ENCODE assay signal across 25 cellular contexts in genomic region chr10:70634011-70634410, GRCh38. TPM values are rescaled to one million over a fixed set of nuclear protein-coding genes. Genes with fewer than 3 reads are reported as not detected.
DNase-seq lines count a peak whose midpoint lies in the region; ATAC-seq and TF ChIP-seq lines count a peak whose summit lies in the region.
"Had no signal": no experiment of that assay in that cellular context is flagged by ENCODE, and none has a peak within 500 bp of the region (broad histone marks: within the 10 kb centered on the region; RNA-seq: fewer than 3 reads in every experiment).

No MANE protein-coding gene starts in this region.

- H3K4me1 ChIP-seq in breast epithelium, result no peaks in the 10 kb centered on the region
- H3K4me1 ChIP-seq in HAP-1, result no peaks in the 10 kb centered on the region
- H3K4me1 ChIP-seq: body of pancreas, uterus had no signal

- no peak overlapping the region for H3K4me3 ChIP-seq in breast epithelium
- no peak overlapping the region for H3K4me3 ChIP-seq in fibroblast of mammary gland (ENCODE audit: control insufficient read depth, low read depth, low read length)
- no peak overlapping the region for H3K4me3 ChIP-seq in HAP-1
- H3K4me3 ChIP-seq: body of pancreas, coronary artery, uterus had no signal

- no peaks in the 10 kb centered on the region for H3K27me3 ChIP-seq in breast epithelium
- H3K27me3 ChIP-seq in HAP-1 (ENCODE audit: low read depth), result peaks cover 5% of the 10 kb centered on the region; the same call in 1 of the 2 replicates
- H3K27me3 ChIP-seq: body of pancreas, uterus had no signal

- no TSS peak for BruUV-seq in MCF 10A (replicated peaks; lab: Mats Ljungman, UMichigan)

- H3K27ac Mint-ChIP-seq in MCF 10A (ENCODE audit: low read depth, unreplicated experiment), result no peak overlapping the region
- H3K27ac Mint-ChIP-seq in natural killer cell treated with Interleukin-12 subunit alpha and Interleukin-12 subunit beta and Interleukin-15 and Interleukin-18, amount 100 ng/mL, for 72 hours, result no peak overlapping the region
- H3K27ac Mint-ChIP-seq: activated naive CD8-positive, alpha-beta T cell treated with anti-CD3 and anti-CD28 coated beads, Interleukin-2, amount 10 ng/mL, durations not matched to agents 7 days and 5 days; activated T-helper 1 cell treated with anti-CD3 and anti-CD28 coated beads, Interleukin-12 subunit alpha, Interleukin-12 subunit beta, Interleukin-2, Interleukin-4 antibody, amounts not matched to agents 30 ng/mL and 10 ng/mL and 1 ng/mL, durations not matched to agents 14 hours and 24 hours and 36 hours; naive thymus-derived CD4-positive, alpha-beta T cell had no signal

- peaks cover 0 to 8% of the 10 kb centered on the region in 2 donors for H3K9me3 ChIP-seq in breast epithelium
- no peaks in the 10 kb centered on the region for H3K9me3 ChIP-seq in HAP-1

- intact Hi-C loops in MCF 10A (cut with micrococcal nuclease) (no loop called here), breast epithelium (cut with DNase I; ENCODE audit: low total_unique reads) (no loop called here)

- no peak for TF ChIP-seq CTCF in MCF 10A (IDR thresholded peaks at IDR 0.05; ENCODE audit: unreplicated experiment)
- TF ChIP-seq CTCF in breast epithelium (IDR thresholded peaks at IDR 0.05), result no peak
- TF ChIP-seq CTCF in fibroblast of mammary gland (conservative IDR thresholded peaks at IDR 0.05; ENCODE audit: control insufficient read depth, insufficient read depth, low read depth, low read length), result no peak

- POLR2A ChIA-PET in MCF 10A (lab: Yijun Ruan, JAX), result interaction anchor here (1.2 kb wide), 1 partner anchor 16 kb away, joined by 3 read pairs; no protein-coding TSS in a partner anchor

- no peak for ATAC-seq in GM21619 (IDR thresholded peaks at IDR 0.05; ENCODE audit: unreplicated experiment)
- ATAC-seq in natural killer cell treated with Interleukin-12 subunit alpha and Interleukin-12 subunit beta and Interleukin-15 and Interleukin-18, amount 100 ng/mL, for 72 hours, result no peak
- ATAC-seq: body of pancreas; naive thymus-derived CD4-positive, alpha-beta T cell; Right ventricle myocardium inferior had no signal

- no peak for TF ChIP-seq POLR2A in breast epithelium (IDR thresholded peaks at IDR 0.05)

- no peak overlapping the region for H3K27ac ChIP-seq in breast epithelium
- H3K27ac ChIP-seq: body of pancreas, C4-2B, coronary artery, uterus had no signal

- DNase-seq in MCF 10A (ENCODE audit: unreplicated experiment) (peak; percentile 63), breast epithelium (ENCODE audit: low spot score in 2 of 2) (no peak), SW480 (ENCODE audit: low spot score) (peak; percentile 69), fibroblast of mammary gland (ENCODE audit: low read depth) (peak; percentile 17), cerebellar cortex (ENCODE audit: low spot score) (no peak), HAP-1 (ENCODE audit: low spot score in 2 of 2) (no peak)
- DNase-seq in natural killer cell treated with Interleukin-12 subunit alpha and Interleukin-12 subunit beta and Interleukin-15 and Interleukin-18, amount 100 ng/mL, for 72 hours (ENCODE audit: low spot score), result no peak
- DNase-seq: activated CD4-positive, alpha-beta T cell treated with anti-CD3 and anti-CD28 coated beads for 1 hour; activated naive CD8-positive, alpha-beta T cell treated with anti-CD3 and anti-CD28 coated beads, Interleukin-2, amount 10 ng/mL, durations not matched to agents 7 days and 5 days; body of pancreas; foreskin melanocyte; mesenchymal stem cell; naive thymus-derived CD4-positive, alpha-beta T cell; NCI-H1417 treated with DMSO at 0.1 percent for 48 hours; NCI-H524 treated with DMSO at 0.1 percent for 48 hours; stimulated activated CD8-positive, alpha-beta memory T cell treated with anti-CD3 and anti-CD28 coated beads, Interleukin-4, amount 100 ng/mL, for 48 hours; substantia nigra; uterus had no signal

- peaks cover 6% of the 10 kb centered on the region for H3K4me1 Mint-ChIP-seq in MCF 10A (ENCODE audit: insufficient read depth, unreplicated experiment)
- no peaks in the 10 kb centered on the region for H3K4me1 Mint-ChIP-seq in natural killer cell treated with Interleukin-12 subunit alpha and Interleukin-12 subunit beta and Interleukin-15 and Interleukin-18, amount 100 ng/mL, for 72 hours (ENCODE audit: low read depth in 2 of 2)
- H3K4me1 Mint-ChIP-seq: activated naive CD8-positive, alpha-beta T cell treated with anti-CD3 and anti-CD28 coated beads, Interleukin-2, amount 10 ng/mL, durations not matched to agents 7 days and 5 days; naive thymus-derived CD4-positive, alpha-beta T cell had no signal

- H3K4me3 Mint-ChIP-seq in MCF 10A (ENCODE audit: unreplicated experiment), result no peak overlapping the region
- no peak overlapping the region for H3K4me3 Mint-ChIP-seq in natural killer cell treated with Interleukin-12 subunit alpha and Interleukin-12 subunit beta and Interleukin-15 and Interleukin-18, amount 100 ng/mL, for 72 hours
- H3K4me3 Mint-ChIP-seq: activated naive CD8-positive, alpha-beta T cell treated with anti-CD3 and anti-CD28 coated beads, Interleukin-2, amount 10 ng/mL, durations not matched to agents 7 days and 5 days; activated T-helper 1 cell treated with anti-CD3 and anti-CD28 coated beads, Interleukin-12 subunit alpha, Interleukin-12 subunit beta, Interleukin-2, Interleukin-4 antibody, amounts not matched to agents 30 ng/mL and 10 ng/mL and 1 ng/mL, durations not matched to agents 14 hours and 24 hours and 36 hours; naive thymus-derived CD4-positive, alpha-beta T cell had no signal

- CTCF ChIA-PET in MCF 10A (lab: Yijun Ruan, JAX), result no interaction called here

- no peaks in the 10 kb centered on the region for H3K27me3 Mint-ChIP-seq in MCF 10A (ENCODE audit: insufficient read depth, unreplicated experiment)
- H3K27me3 Mint-ChIP-seq in natural killer cell treated with Interleukin-12 subunit alpha and Interleukin-12 subunit beta and Interleukin-15 and Interleukin-18, amount 100 ng/mL, for 72 hours, result no peaks in the 10 kb centered on the region

- H3K36me3 ChIP-seq in breast epithelium (no peaks in the 10 kb centered on the region), HAP-1 (replicated peaks) (no peaks in the 10 kb centered on the region)
- H3K36me3 ChIP-seq: uterus had no signal

- H3K36me3 Mint-ChIP-seq in MCF 10A (ENCODE audit: insufficient read depth, unreplicated experiment), result no peaks in the 10 kb centered on the region
- H3K36me3 Mint-ChIP-seq in natural killer cell treated with Interleukin-12 subunit alpha and Interleukin-12 subunit beta and Interleukin-15 and Interleukin-18, amount 100 ng/mL, for 72 hours, result no peaks in the 10 kb centered on the region
- H3K36me3 Mint-ChIP-seq: activated naive CD8-positive, alpha-beta T cell treated with anti-CD3 and anti-CD28 coated beads, Interleukin-2, amount 10 ng/mL, durations not matched to agents 7 days and 5 days had no signal

- in situ Hi-C loops in HAP-1 (cut with MboI; ENCODE audit: low sequenced_read_pairs), result no loop called here

- no peaks in the 10 kb centered on the region for H3K9me3 Mint-ChIP-seq in MCF 10A (ENCODE audit: unreplicated experiment)
- H3K9me3 Mint-ChIP-seq in natural killer cell treated with Interleukin-12 subunit alpha and Interleukin-12 subunit beta and Interleukin-15 and Interleukin-18, amount 100 ng/mL, for 72 hours, result no peaks in the 10 kb centered on the region

RNA-seq across cellular contexts. Expression of gene PRF1, which starts 31.5 kb away (rescaled TPM):
- not detected in 2 replicates for total RNA-seq in MCF 10A (2022)
- total RNA-seq in breast epithelium, result 1 to 10 TPM; 2.2 to 4.3 (median 2.2) TPM
- 1,000 to 10,000 TPM in 1 of 2 donors, 100 to 1,000 TPM in 1; 497 to 1,157 TPM for total RNA-seq in natural killer cell treated with Interleukin-12 subunit alpha and Interleukin-12 subunit beta and Interleukin-15 and Interleukin-18, amount 100 ng/mL, for 72 hours
- total RNA-seq: LHCN-M2, osteoblast had no signal

RNA-seq across cellular contexts. Expression of gene ADAMTS14, which starts 38.3 kb away (rescaled TPM):
- total RNA-seq in MCF 10A (2022), result 0.25 TPM in 1 of 2 replicates, not detected in the other
- total RNA-seq in breast epithelium, result under 1 TPM; under 0.01 to 0.15 (median under 0.01) TPM
- under 1 TPM; 0.07 to 0.61 TPM for total RNA-seq in natural killer cell treated with Interleukin-12 subunit alpha and Interleukin-12 subunit beta and Interleukin-15 and Interleukin-18, amount 100 ng/mL, for 72 hours
- total RNA-seq: activated naive CD8-positive, alpha-beta T cell treated with anti-CD3 and anti-CD28 coated beads, Interleukin-2, amount 10 ng/mL, durations not matched to agents 7 days and 5 days had no signal

Comparison
In these comparisons a context has a peak if more than half of its experiments do, and no peak if none do; other contexts are left out.
1. DNase-seq: peak in MCF 10A (single experiment), SW480 (single experiment) and fibroblast of mammary gland (single experiment); none in breast epithelium (0 of 2), natural killer cell treated with Interleukin-12 subunit alpha and Interleukin-12 subunit beta and Interleukin-15 and Interleukin-18, amount 100 ng/mL, for 72 hours (single experiment), cerebellar cortex (single experiment) and HAP-1 (0 of 2).
2. RNA of gene PRF1, which starts 31.5 kb away (total RNA-seq): 497 to 1,157 TPM in natural killer cell treated with Interleukin-12 subunit alpha and Interleukin-12 subunit beta and Interleukin-15 and Interleukin-18, amount 100 ng/mL, for 72 hours; 2.2 to 4.3 TPM in breast epithelium and not detected in MCF 10A; every median in the first group is over 10 times any median in the second.